In the genomic region with DNA sequence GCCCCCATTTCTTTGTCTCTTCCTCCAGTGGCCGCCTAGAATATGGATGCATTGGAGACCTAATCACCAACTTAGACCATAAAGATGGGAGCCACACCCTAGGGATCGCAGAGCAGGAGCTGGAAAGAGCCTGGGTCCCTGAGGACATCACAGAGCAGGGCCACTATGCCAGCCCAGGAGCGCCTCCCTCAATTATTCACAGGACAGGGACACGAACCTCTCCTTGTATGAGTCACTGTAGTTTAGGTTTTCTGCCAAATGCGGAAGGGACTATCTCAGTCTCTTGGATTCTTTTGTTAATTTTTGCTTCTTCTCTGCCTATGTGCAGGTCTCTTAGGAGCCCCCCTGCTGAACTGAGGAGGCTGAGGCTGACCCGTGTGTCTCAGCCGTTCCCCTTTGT, we compare ENCODE assay signal across 26 cellular contexts. TPM values are rescaled to one million over a fixed set of nuclear protein-coding genes. Genes with fewer than 3 reads are reported as not detected.
DNase-seq lines count a peak whose midpoint lies in the region; ATAC-seq, FAIRE-seq and TF ChIP-seq lines count a peak whose summit lies in the region.
"Had no signal": no experiment of that assay in that cellular context is flagged by ENCODE, and none has a peak within 500 bp of the region (broad histone marks: within the 10 kb centered on the region; RNA-seq: fewer than 3 reads in every experiment).

No MANE protein-coding gene starts in this region.

- CTCF ChIA-PET in H1 (lab: Charles Lee; ENCODE audit: partially characterized antibody) = interaction anchor here (1.1 to 1.6 kb wide), 6 partner anchors 9 to 428 kb away, joined by 3 to 4 read pairs (median 3); no protein-coding TSS in a partner anchor

- no peak overlapping the region for H2AK5ac ChIP-seq in H1 (ENCODE audit: low read depth, low read length)
- H2AK5ac ChIP-seq in neuronal stem cell (ENCODE audit: low read depth, low read length) = no peak overlapping the region

- H3K14ac ChIP-seq in H1 (ENCODE audit: insufficient read length) = no peak overlapping the region
- H3K14ac ChIP-seq in neuronal stem cell (ENCODE audit: low read length) = no peak overlapping the region

- H3K4me3 Mint-ChIP-seq in activated T-cell treated with anti-CD3 and anti-CD28 coated beads, Interleukin-2, amount 50 U/mL, for 4 hours = no peak overlapping the region
- H3K4me3 Mint-ChIP-seq: CD4-positive, alpha-beta memory T cell; central memory CD8-positive, alpha-beta T cell; memory B cell; naive thymus-derived CD4-positive, alpha-beta T cell had no signal

- no peak overlapping the region for H2BK20ac ChIP-seq in H1 (ENCODE audit: low read length)

- no peaks in the 10 kb centered on the region for H3K23me2 ChIP-seq in H1 (ENCODE audit: low read depth, low read length)

- H3K18ac ChIP-seq in H1 (ENCODE audit: extremely low read depth, low read length) = no peak overlapping the region
- H3K18ac ChIP-seq in neuronal stem cell (ENCODE audit: low read length) = no peak overlapping the region

- H3K4me1 Mint-ChIP-seq in activated T-cell treated with anti-CD3 and anti-CD28 coated beads, Interleukin-2, amount 50 U/mL, for 4 hours (ENCODE audit: low read depth) = no peaks in the 10 kb centered on the region
- H3K4me1 Mint-ChIP-seq: CD4-positive, alpha-beta memory T cell; central memory CD8-positive, alpha-beta T cell; naive thymus-derived CD4-positive, alpha-beta T cell had no signal

- H3K79me1 ChIP-seq in H1 (ENCODE audit: low read depth, low read length) (no peaks in the 10 kb centered on the region), neuronal stem cell (ENCODE audit: low read depth, low read length) (no peaks in the 10 kb centered on the region)

- H4K5ac ChIP-seq in H1 (ENCODE audit: insufficient read length, low read depth, low read length) = no peak overlapping the region

- no peaks in the 10 kb centered on the region for H3K9me3 ChIP-seq in H1 (ENCODE audit: insufficient read depth in 2 of 2, low read depth in 1 of 2, low read length in 1 of 2)
- H3K9me3 ChIP-seq in neuronal stem cell (replicated peaks in 1 of 2; ENCODE audit: control insufficient read depth in 2 of 2, insufficient read depth in 1 of 2, low read depth in 1 of 2, low read length in 2 of 2) = no peaks in the 10 kb centered on the region
- H3K9me3 ChIP-seq: gastrocnemius medialis, right lobe of liver, vagina had no signal

- POLR2A ChIA-PET in H1 (lab: Charles Lee; ENCODE audit: partially characterized antibody) = interaction anchor here (0.9 to 1.3 kb wide), 3 partner anchors 13 to 44 kb away, joined by 3 read pairs; a partner anchor contains a TSS

- 75% methylated on average over 7 of the region's 7 CpGs; no CpG with 5 or more reads in 1 of the 2 experiments for WGBS in H1 (ENCODE audit: extremely low coverage in 1 of 2, insufficient coverage in 1 of 2, insufficient read length in 1 of 2, insufficient replicate concordance in 2 of 2, low coverage in 1 of 2, low lambda C conversion rate in 2 of 2, missing lambda C conversion rate in 1 of 2), 2 experiments
- no CpG with 5 or more reads among the region's 7 CpGs for WGBS in neuronal stem cell (ENCODE audit: extremely low coverage in 2 of 2, insufficient read length in 2 of 2, insufficient replicate concordance in 1 of 2), 2 donors

- H3K79me2 ChIP-seq in H1 (ENCODE audit: control insufficient read depth in 1 of 2, insufficient read depth in 2 of 2, low read length in 2 of 2) = no peaks in the 10 kb centered on the region
- H3K79me2 ChIP-seq: parathyroid adenoma had no signal

- H3K4ac ChIP-seq in H1 (replicated peaks; ENCODE audit: insufficient read length, low read depth, low read length) = no peak overlapping the region
- no peak overlapping the region for H3K4ac ChIP-seq in neuronal stem cell (ENCODE audit: low read length)

- no peak for FAIRE-seq in H1 (lab: Jason Lieb, UNC)
- FAIRE-seq: HepG2 had no signal

- H2BK15ac ChIP-seq in H1 (ENCODE audit: low read length) = no peak overlapping the region; the same call in 1 of the 2 replicates
- H2BK15ac ChIP-seq in neuronal stem cell (ENCODE audit: low read length) = no peak overlapping the region

- TF ChIP-seq EP300 in H1 (IDR thresholded peaks at IDR 0.05; ENCODE audit: borderline replicate concordance in 1 of 2, low read depth in 2 of 2, low read length in 2 of 2) = no peak

- no peak for TF ChIP-seq RAD21 in H1 (IDR thresholded peaks at IDR 0.05 in 1 of 2, conservative IDR thresholded peaks at IDR 0.05 in 1 of 2; ENCODE audit: low read depth in 2 of 2, low read length in 2 of 2)

- peaks cover 5% of the 10 kb centered on the region for H3K27me3 Mint-ChIP-seq in activated T-cell treated with anti-CD3 and anti-CD28 coated beads, Interleukin-2, amount 50 U/mL, for 4 hours (ENCODE audit: low read depth)

- H2BK12ac ChIP-seq in H1 (ENCODE audit: low read depth, low read length) (no peak overlapping the region), neuronal stem cell (ENCODE audit: low read length) (no peak overlapping the region)

- no peaks in the 10 kb centered on the region for H4K20me1 ChIP-seq in H1 (replicated peaks in 1 of 2; ENCODE audit: control insufficient read depth in 1 of 2, insufficient read depth in 2 of 2, low read length in 2 of 2)

- H3K36me3 ChIP-seq in H1 (ENCODE audit: control insufficient read depth in 2 of 4, insufficient read depth in 4 of 4, low read length in 3 of 4) (no peaks in the 10 kb centered on the region), neuronal stem cell (replicated peaks in 1 of 2; ENCODE audit: control insufficient read depth in 2 of 2, insufficient read depth in 2 of 2, low read length in 2 of 2) (no peaks in the 10 kb centered on the region)
- H3K36me3 ChIP-seq: gastrocnemius medialis, right lobe of liver, vagina had no signal

- no peak overlapping the region for H4K8ac ChIP-seq in H1 (ENCODE audit: extremely low read depth, insufficient read depth, low read length)
- H4K8ac ChIP-seq in neuronal stem cell (ENCODE audit: low read depth, low read length) = no peak overlapping the region

- H2AFZ ChIP-seq in H1 (ENCODE audit: low read length) = peak overlapping the region; percentile 61; the same call in 1 of the 2 replicates
- H2AFZ ChIP-seq in neuronal stem cell (ENCODE audit: low read length) = peak overlapping the region; percentile 50
- H2AFZ ChIP-seq: parathyroid adenoma had no signal

- H3K27me3 ChIP-seq in H1 (replicated peaks in 1 of 4; ENCODE audit: control insufficient read depth in 3 of 4, extremely low read depth in 1 of 4, insufficient read depth in 3 of 4, low read length in 3 of 4) (no peaks in the 10 kb centered on the region), neuronal stem cell (ENCODE audit: control insufficient read depth in 3 of 3, insufficient read depth in 3 of 3, low read depth in 1 of 3, low read length in 3 of 3) (peaks cover 0 to 55% (median 0%) of the 10 kb centered on the region in 3 experiments)
- H3K27me3 ChIP-seq: dorsolateral prefrontal cortex, gastrocnemius medialis, right lobe of liver, vagina had no signal

- H3K4me3 ChIP-seq in H1 (ENCODE audit: extremely low read depth in 1 of 4, insufficient read depth in 2 of 4, low read depth in 3 of 4, low read length in 4 of 4) (no peak overlapping the region), neuronal stem cell (ENCODE audit: low read length in 2 of 2) (no peak overlapping the region)
- H3K4me3 ChIP-seq: dorsolateral prefrontal cortex, gastrocnemius medialis, right lobe of liver, vagina had no signal

- H3K4me1 ChIP-seq in H1 (replicated peaks in 1 of 4; ENCODE audit: control insufficient read depth in 3 of 4, insufficient read depth in 4 of 4, low read length in 3 of 4) = peaks cover 0 to 12% (median 4%) of the 10 kb centered on the region in 4 experiments; a peak in 6 of 7 replicates
- peaks cover 7 to 11% of the 10 kb centered on the region in 2 donors for H3K4me1 ChIP-seq in neuronal stem cell (ENCODE audit: control insufficient read depth in 2 of 2, insufficient read depth in 1 of 2, low read depth in 1 of 2, low read length in 2 of 2)
- H3K4me1 ChIP-seq: parathyroid adenoma had no signal

- H3K9me3 Mint-ChIP-seq in activated T-cell treated with anti-CD3 and anti-CD28 coated beads, Interleukin-2, amount 50 U/mL, for 4 hours = no peaks in the 10 kb centered on the region
- H3K9me3 Mint-ChIP-seq: CD4-positive, alpha-beta memory T cell; central memory CD8-positive, alpha-beta T cell; memory B cell had no signal

- H4K91ac ChIP-seq in H1 (replicated peaks; ENCODE audit: insufficient read length, low read length) (no peak overlapping the region), neuronal stem cell (ENCODE audit: low read depth, low read length, poor library complexity) (no peak overlapping the region)

- no peak for ATAC-seq in GM18498 (IDR thresholded peaks at IDR 0.05; ENCODE audit: unreplicated experiment)
- no peak for ATAC-seq in activated T-cell treated with anti-CD3 and anti-CD28 coated beads, Interleukin-2, amount 50 U/mL, for 4 hours
- ATAC-seq: gastrocnemius medialis; HepG2; naive thymus-derived CD4-positive, alpha-beta T cell; right lobe of liver; Right ventricle myocardium inferior had no signal

- peak; percentile 21 for DNase-seq in Daoy (ENCODE audit: low read depth)
- peak; percentile 67 for DNase-seq in M059J (ENCODE audit: low read depth)
- DNase-seq in H1 (ENCODE audit: low read depth in 1 of 2, low spot score in 2 of 2) = peak in 1 of 2 experiments; percentile 44
- no peak for DNase-seq in neuronal stem cell (ENCODE audit: low spot score)
- DNase-seq in NCI-H2107 (lab: John Stamatoyannopoulos, UW) = no peak
- DNase-seq in activated T-cell treated with anti-CD3 and anti-CD28 coated beads, Interleukin-2, amount 50 U/mL, for 4 hours = no peak
- no peak for DNase-seq in NCI-H526 treated with DMSO at 0.1 percent for 48 hours (lab: John Stamatoyannopoulos, UW)
- DNase-seq: activated CD4-positive, alpha-beta T cell treated with anti-CD3 and anti-CD28 coated beads, Interleukin-2, amount 50 U/mL, for 48 hours; activated naive CD4-positive, alpha-beta T cell; amniotic stem cell; CD4-positive, alpha-beta memory T cell; DMS79; dorsolateral prefrontal cortex; gastrocnemius medialis; naive thymus-derived CD4-positive, alpha-beta T cell; NCI-H1417 treated with DMSO at 0.1 percent for 48 hours; NCI-H524; right lobe of liver had no signal

- no peak for TF ChIP-seq CTCF in H1 (IDR thresholded peaks at IDR 0.05; ENCODE audit: control extremely low read depth in 1 of 3, insufficient read depth in 1 of 3, low read depth in 1 of 3, low read length in 3 of 3)

- TF ChIP-seq POLR2A in H1 (IDR thresholded peaks at IDR 0.05; ENCODE audit: control extremely low read depth in 1 of 2, low read depth in 2 of 2, low read length in 2 of 2) = no peak

- H2BK120ac ChIP-seq in H1 (replicated peaks; ENCODE audit: low read depth, low read length) (no peak overlapping the region), neuronal stem cell (ENCODE audit: low read depth, low read length) (no peak overlapping the region)

- H3K9ac ChIP-seq in H1 (replicated peaks in 1 of 4; ENCODE audit: extremely low read depth in 1 of 4, low read depth in 3 of 4, low read length in 3 of 4) (no peak overlapping the region), neuronal stem cell (ENCODE audit: low read depth, low read length, poor library complexity) (no peak overlapping the region)
- H3K9ac ChIP-seq: parathyroid adenoma had no signal

- H2BK5ac ChIP-seq in H1 (ENCODE audit: low read depth, low read length) = no peak overlapping the region
- H2BK5ac ChIP-seq in neuronal stem cell (ENCODE audit: low read length) = no peak overlapping the region

- no peak overlapping the region for H3K4me2 ChIP-seq in H1 (ENCODE audit: insufficient read depth in 1 of 2, low read depth in 2 of 2, low read length in 2 of 2)
- no peak overlapping the region for H3K4me2 ChIP-seq in neuronal stem cell (ENCODE audit: insufficient read depth, low read length, poor library complexity, severe bottlenecking)

- no peak overlapping the region for H3K23ac ChIP-seq in H1 (ENCODE audit: insufficient read length)
- no peak overlapping the region for H3K23ac ChIP-seq in neuronal stem cell (ENCODE audit: low read depth, low read length, poor library complexity)

- no peaks in the 10 kb centered on the region for H3K36me3 Mint-ChIP-seq in activated T-cell treated with anti-CD3 and anti-CD28 coated beads, Interleukin-2, amount 50 U/mL, for 4 hours (ENCODE audit: insufficient read depth)

- H3K56ac ChIP-seq in H1 (replicated peaks; ENCODE audit: insufficient read length, low read depth, low read length) = no peak overlapping the region

- no peak overlapping the region for H3K27ac ChIP-seq in H1 (ENCODE audit: low read depth, low read length)
- no peak overlapping the region for H3K27ac ChIP-seq in neuronal stem cell (replicated peaks; ENCODE audit: low read length)
- H3K27ac ChIP-seq: dorsolateral prefrontal cortex, gastrocnemius medialis, parathyroid adenoma, right lobe of liver, vagina, VCaP had no signal

RNA-seq across cellular contexts. Expression of a gene that starts 12.9 kb away (rescaled TPM):
- 5.6 and 20.3 TPM in 2 replicates for total RNA-seq in Daoy (2014; rRNA removed; shearing (Covaris generic))
- total RNA-seq in M059J (2014; rRNA removed; shearing (Covaris generic)) = 10.1 and 12.9 TPM in 2 replicates
- 105 and 107 TPM in 2 replicates for total RNA-seq in H1 (2021; fragmentation: NEBNext Ultra II Directional; extraction: Animal tissue kit (Norgen Biotek cat#: 25700))
- 16.4 and 28.5 TPM in 2 replicates for polyA plus RNA-seq in H1 (2011; rRNA removed)
- 32.1 TPM for polyA plus RNA-seq in H1 (2011; cell fraction: cytosol; rRNA removed)
- 93.7 TPM for polyA plus RNA-seq in H1 (2011; cell fraction: nucleus; rRNA removed)
- polyA plus RNA-seq in H1 (2012, experiment 1 of 2) = 48.9 to 57.1 TPM (median 53.5 TPM) in 4 replicates
- 2.2 TPM for polyA plus RNA-seq in H1 (2012, experiment 2 of 2)
- 20.1 TPM for polyA plus RNA-seq in H1 (2013, experiment 1 of 2)
- 18.9 TPM for polyA plus RNA-seq in H1 (2013, experiment 2 of 2)
- polyA minus RNA-seq in H1 (2011; rRNA and poly(A)+ RNA removed) = 347 and 550 TPM in 2 replicates
- polyA minus RNA-seq in H1 (2011; cell fraction: cytosol; rRNA and poly(A)+ RNA removed) = 95.0 TPM
- 690 TPM for polyA minus RNA-seq in H1 (2011; cell fraction: nucleus; rRNA and poly(A)+ RNA removed)
- 7.7 TPM for polyA plus RNA-seq in neuronal stem cell (2013, experiment 1 of 2)
- polyA plus RNA-seq in neuronal stem cell (2013, experiment 2 of 2) = 9.5 TPM
- 10 to 100 TPM; 19.3 to 20.4 (median 19.3) TPM for total RNA-seq in activated T-cell treated with anti-CD3 and anti-CD28 coated beads, Interleukin-2, amount 50 U/mL, for 4 hours

Comparison
In these comparisons a context has a peak if more than half of its experiments do, and no peak if none do; other contexts are left out.
1. DNase-seq: peak in Daoy (single experiment) and M059J (single experiment); none in neuronal stem cell (single experiment), NCI-H2107 (single experiment), activated T-cell treated with anti-CD3 and anti-CD28 coated beads, Interleukin-2, amount 50 U/mL, for 4 hours (single experiment) and NCI-H526 treated with DMSO at 0.1 percent for 48 hours (single experiment).